In the genomic region with DNA sequence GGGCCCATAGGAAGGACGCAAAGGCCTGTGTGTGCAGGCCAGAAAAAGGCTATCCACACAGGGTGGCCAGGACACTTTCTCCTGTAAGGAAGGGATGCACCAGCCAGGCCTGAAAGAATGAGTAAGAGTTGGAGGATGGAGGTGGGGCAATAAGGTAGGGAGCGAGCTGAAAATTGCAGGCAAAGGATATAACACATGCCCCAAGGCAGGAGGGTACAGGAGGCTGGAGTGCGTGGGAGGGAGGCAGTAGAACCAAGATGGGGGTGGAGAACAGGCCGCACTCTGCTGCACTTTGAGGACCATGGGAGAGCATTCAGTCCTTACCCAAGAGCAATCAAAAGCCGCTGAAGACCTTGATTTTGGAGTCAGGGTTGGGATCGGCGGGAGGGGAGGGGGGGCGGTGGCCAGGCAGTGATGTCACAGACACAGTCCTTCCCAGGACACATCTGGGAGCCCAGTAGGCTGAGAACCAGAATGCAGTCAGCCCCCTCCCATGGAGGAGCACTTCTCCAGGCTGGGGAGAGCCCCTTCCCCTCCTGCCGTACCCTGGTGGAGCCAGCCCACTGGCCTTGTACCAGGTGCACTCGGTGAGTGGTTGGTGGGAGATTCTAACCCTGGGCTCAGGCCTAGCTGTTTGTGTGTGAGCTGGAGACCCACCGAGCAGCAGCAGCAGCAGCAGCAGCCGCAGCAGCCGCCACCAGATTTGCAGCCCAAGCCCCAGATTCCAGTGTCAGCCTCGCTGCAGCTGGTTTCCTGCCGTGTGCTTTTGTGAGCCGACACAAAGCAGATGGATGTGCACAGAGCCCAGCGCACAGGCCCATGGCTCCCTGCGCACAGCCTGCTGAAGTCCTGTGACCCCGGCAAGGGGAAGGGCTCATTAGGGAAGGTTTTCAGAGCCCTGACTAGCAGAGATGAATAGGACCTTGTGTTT, we compare ENCODE assay signal across 9 cellular contexts. TPM values are rescaled to one million over a fixed set of nuclear protein-coding genes. Genes with fewer than 3 reads are reported as not detected.
A peak's percentile ranks its signal among the peaks of the same experiment; 100 is the strongest.
DNase-seq lines count a peak whose midpoint lies in the region; ATAC-seq, FAIRE-seq and TF ChIP-seq lines count a peak whose summit lies in the region.
"Had no signal": no experiment of that assay in that cellular context is flagged by ENCODE, and none has a peak within 500 bp of the region (broad histone marks: within the 10 kb centered on the region; RNA-seq: fewer than 3 reads in every experiment).

No MANE protein-coding gene starts in this region.

- no peak for ATAC-seq in SK-N-SH treated with all-trans-retinoic acid at 6 μM for 48 hours
- ATAC-seq in GM18867 (IDR thresholded peaks at IDR 0.05; ENCODE audit: unreplicated experiment) = no peak
- ATAC-seq in left lobe of liver = no peak

- DNase-seq in HTR-8/SVneo (ENCODE audit: insufficient read length, low spot score) = no peak
- DNase-seq in hypothalamus (lab: John Stamatoyannopoulos, UW) = peak in 35 of 51 donors; percentile 8 to 59 (median 26)
- peak; percentile 53 for DNase-seq in renal cortical epithelial cell (ENCODE audit: low read depth)
- DNase-seq in NCI-H146 (lab: John Stamatoyannopoulos, UW) = no peak
- no peak for DNase-seq in left lobe of liver (ENCODE audit: low spot score)
- DNase-seq: activated naive CD4-positive, alpha-beta T cell treated with anti-CD3 and anti-CD28 coated beads, Interleukin-2, amount 50 U/mL, for 16 hours; OCI-M1 had no signal

- FAIRE-seq in HTR-8/SVneo (lab: Jason Lieb, UNC) = peak; percentile 59

TF ChIP-seq in SK-N-SH treated with all-trans-retinoic acid at 6 μM for 48 hours, 23 proteins besides CTCF, POLR2A, EP300 and RAD21:
- TF ChIP-seq BACH2 (CRISPR knock-in tag; IDR thresholded peaks at IDR 0.05; ENCODE audit: borderline replicate concordance) = no peak
- TF ChIP-seq GLIS3 (CRISPR knock-in tag; IDR thresholded peaks at IDR 0.05) = no peak
- no peak for TF ChIP-seq ZFP3 (CRISPR knock-in tag; IDR thresholded peaks at IDR 0.05)
- no peak for TF ChIP-seq SNAI2 (CRISPR knock-in tag; IDR thresholded peaks at IDR 0.05)
- TF ChIP-seq ESRRG (CRISPR knock-in tag; IDR thresholded peaks at IDR 0.05) = 0 out of 2 replicates have a peak, but pooled peaks have one; percentile 54
- TF ChIP-seq, protein P1, sequence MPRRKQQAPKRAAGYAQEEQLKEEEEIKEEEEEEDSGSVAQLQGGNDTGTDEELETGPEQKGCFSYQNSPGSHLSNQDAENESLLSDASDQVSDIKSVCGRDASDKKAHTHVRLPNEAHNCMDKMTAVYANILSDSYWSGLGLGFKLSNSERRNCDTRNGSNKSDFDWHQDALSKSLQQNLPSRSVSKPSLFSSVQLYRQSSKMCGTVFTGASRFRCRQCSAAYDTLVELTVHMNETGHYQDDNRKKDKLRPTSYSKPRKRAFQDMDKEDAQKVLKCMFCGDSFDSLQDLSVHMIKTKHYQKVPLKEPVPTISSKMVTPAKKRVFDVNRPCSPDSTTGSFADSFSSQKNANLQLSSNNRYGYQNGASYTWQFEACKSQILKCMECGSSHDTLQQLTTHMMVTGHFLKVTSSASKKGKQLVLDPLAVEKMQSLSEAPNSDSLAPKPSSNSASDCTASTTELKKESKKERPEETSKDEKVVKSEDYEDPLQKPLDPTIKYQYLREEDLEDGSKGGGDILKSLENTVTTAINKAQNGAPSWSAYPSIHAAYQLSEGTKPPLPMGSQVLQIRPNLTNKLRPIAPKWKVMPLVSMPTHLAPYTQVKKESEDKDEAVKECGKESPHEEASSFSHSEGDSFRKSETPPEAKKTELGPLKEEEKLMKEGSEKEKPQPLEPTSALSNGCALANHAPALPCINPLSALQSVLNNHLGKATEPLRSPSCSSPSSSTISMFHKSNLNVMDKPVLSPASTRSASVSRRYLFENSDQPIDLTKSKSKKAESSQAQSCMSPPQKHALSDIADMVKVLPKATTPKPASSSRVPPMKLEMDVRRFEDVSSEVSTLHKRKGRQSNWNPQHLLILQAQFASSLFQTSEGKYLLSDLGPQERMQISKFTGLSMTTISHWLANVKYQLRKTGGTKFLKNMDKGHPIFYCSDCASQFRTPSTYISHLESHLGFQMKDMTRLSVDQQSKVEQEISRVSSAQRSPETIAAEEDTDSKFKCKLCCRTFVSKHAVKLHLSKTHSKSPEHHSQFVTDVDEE (CRISPR knock-in tag; IDR thresholded peaks at IDR 0.05) = no peak
- TF ChIP-seq ZNF70 (CRISPR knock-in tag; IDR thresholded peaks at IDR 0.05) = peak; percentile 58; the same call in 1 of the 2 replicates
- no peak for TF ChIP-seq CSDC2 (CRISPR knock-in tag; IDR thresholded peaks at IDR 0.05)
- TF ChIP-seq, protein P2, sequence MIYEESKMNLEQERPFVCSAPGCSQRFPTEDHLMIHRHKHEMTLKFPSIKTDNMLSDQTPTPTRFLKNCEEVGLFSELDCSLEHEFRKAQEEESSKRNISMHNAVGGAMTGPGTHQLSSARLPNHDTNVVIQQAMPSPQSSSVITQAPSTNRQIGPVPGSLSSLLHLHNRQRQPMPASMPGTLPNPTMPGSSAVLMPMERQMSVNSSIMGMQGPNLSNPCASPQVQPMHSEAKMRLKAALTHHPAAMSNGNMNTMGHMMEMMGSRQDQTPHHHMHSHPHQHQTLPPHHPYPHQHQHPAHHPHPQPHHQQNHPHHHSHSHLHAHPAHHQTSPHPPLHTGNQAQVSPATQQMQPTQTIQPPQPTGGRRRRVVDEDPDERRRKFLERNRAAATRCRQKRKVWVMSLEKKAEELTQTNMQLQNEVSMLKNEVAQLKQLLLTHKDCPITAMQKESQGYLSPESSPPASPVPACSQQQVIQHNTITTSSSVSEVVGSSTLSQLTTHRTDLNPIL (CRISPR knock-in tag; IDR thresholded peaks at IDR 0.05; ENCODE audit: low read depth) = no peak
- no peak for TF ChIP-seq ISL1 (CRISPR knock-in tag; IDR thresholded peaks at IDR 0.05)
- no peak for TF ChIP-seq TOX (CRISPR knock-in tag; IDR thresholded peaks at IDR 0.05; ENCODE audit: borderline replicate concordance)
- no peak for TF ChIP-seq ZNF565 (CRISPR knock-in tag; conservative IDR thresholded peaks at IDR 0.05; ENCODE audit: low read depth)
- TF ChIP-seq, protein P3, sequence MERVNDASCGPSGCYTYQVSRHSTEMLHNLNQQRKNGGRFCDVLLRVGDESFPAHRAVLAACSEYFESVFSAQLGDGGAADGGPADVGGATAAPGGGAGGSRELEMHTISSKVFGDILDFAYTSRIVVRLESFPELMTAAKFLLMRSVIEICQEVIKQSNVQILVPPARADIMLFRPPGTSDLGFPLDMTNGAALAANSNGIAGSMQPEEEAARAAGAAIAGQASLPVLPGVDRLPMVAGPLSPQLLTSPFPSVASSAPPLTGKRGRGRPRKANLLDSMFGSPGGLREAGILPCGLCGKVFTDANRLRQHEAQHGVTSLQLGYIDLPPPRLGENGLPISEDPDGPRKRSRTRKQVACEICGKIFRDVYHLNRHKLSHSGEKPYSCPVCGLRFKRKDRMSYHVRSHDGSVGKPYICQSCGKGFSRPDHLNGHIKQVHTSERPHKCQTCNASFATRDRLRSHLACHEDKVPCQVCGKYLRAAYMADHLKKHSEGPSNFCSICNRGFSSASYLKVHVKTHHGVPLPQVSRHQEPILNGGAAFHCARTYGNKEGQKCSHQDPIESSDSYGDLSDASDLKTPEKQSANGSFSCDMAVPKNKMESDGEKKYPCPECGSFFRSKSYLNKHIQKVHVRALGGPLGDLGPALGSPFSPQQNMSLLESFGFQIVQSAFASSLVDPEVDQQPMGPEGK (CRISPR knock-in tag; IDR thresholded peaks at IDR 0.05; ENCODE audit: borderline replicate concordance) = no peak
- no peak for TF ChIP-seq RARB (CRISPR knock-in tag; IDR thresholded peaks at IDR 0.05)

RNA-seq across cellular contexts. Expression of a gene that starts 17.5 kb away (rescaled TPM):
- 25.1 and 36.3 TPM in 2 replicates for total RNA-seq in renal cortical epithelial cell
- total RNA-seq in left lobe of liver = 15.6 TPM

RNA-seq across cellular contexts. Expression of a gene that starts 29.2 kb away (rescaled TPM):
- 11.5 and 41.9 TPM in 2 replicates for total RNA-seq in renal cortical epithelial cell
- total RNA-seq in left lobe of liver = 43.6 TPM

RNA-seq across cellular contexts. Expression of a gene that starts 55.5 kb away (rescaled TPM):
- 28.3 and 250 TPM in 2 replicates for total RNA-seq in renal cortical epithelial cell
- 326 TPM for total RNA-seq in left lobe of liver

Comparison
In these comparisons a context has a peak if more than half of its experiments do, and no peak if none do; other contexts are left out.
1. DNase-seq: peak in hypothalamus (35 of 51) and renal cortical epithelial cell (single experiment); none in HTR-8/SVneo (single experiment), NCI-H146 (single experiment) and left lobe of liver (single experiment).